In the genomic region with DNA sequence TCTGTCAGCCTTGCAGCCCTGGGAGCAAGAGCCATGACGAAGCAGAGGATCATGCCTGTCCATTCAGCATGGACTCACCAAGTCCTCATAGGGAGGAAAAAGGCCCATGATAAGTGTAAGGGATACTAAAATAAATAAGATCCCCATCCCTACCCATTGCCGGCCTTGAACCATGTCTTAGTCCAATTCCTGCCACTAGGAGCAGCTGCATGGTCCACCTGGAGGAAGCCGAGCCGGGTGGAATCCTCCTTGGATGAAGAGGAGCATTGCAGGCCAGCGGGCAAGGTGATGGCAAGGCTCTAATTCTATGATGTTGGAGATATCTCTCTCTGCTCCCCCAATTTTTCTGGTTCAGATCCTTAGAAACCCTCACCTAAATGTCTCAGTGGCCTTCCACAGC, we compare ENCODE assay signal across 20 cellular contexts. TPM values are rescaled to one million over a fixed set of nuclear protein-coding genes. Genes with fewer than 3 reads are reported as not detected.
"Had no signal": no experiment of that assay in that cellular context is flagged by ENCODE, and none has a peak within 500 bp of the region (broad histone marks: within the 10 kb centered on the region; RNA-seq: fewer than 3 reads in every experiment).

No MANE protein-coding gene starts in this region.

- H3K9me3 ChIP-seq: SJSA1 had no signal

- H3K4me3 Mint-ChIP-seq: activated CD8-positive, alpha-beta T cell treated with anti-CD3 and anti-CD28 coated beads, Interleukin-2, amount 10 ng/mL, durations not matched to agents 7 days and 5 days; activated naive CD8-positive, alpha-beta T cell; brain; central memory CD8-positive, alpha-beta T cell; T-helper 1 cell treated with Interleukin-12 subunit alpha and Interleukin-12 subunit beta and Interleukin-4 antibody, amounts not matched to agents 30 μg/mL and 1 μg/mL, for 36 hours had no signal

- H3K4me1 ChIP-seq: SJSA1 had no signal

- DNase-seq: activated CD4-positive, alpha-beta T cell treated with anti-CD3 and anti-CD28 coated beads for 48 hours; activated CD4-positive, alpha-beta T cell treated with anti-CD3 and anti-CD28 coated beads, Interleukin-2, amount 50 U/mL, for 4 hours; activated CD4-positive, CD25-positive, alpha-beta regulatory T cell treated with anti-CD3 and anti-CD28 coated beads, Interleukin-2, amount 50 U/mL, for 72 hours; activated CD8-positive, alpha-beta memory T cell treated with anti-CD3 and anti-CD28 coated beads, Interleukin-2, amount 50 U/mL, for 48 hours; activated CD8-positive, alpha-beta T cell treated with anti-CD3 and anti-CD28 coated beads, Interleukin-2, amount 10 ng/mL, durations not matched to agents 7 days and 5 days; activated effector memory CD4-positive, alpha-beta T cell treated with Interleukin-2 at 50 U/mL for 16 hours; activated naive CD4-positive, alpha-beta T cell treated with Interleukin-2 at 50 U/mL for 16 hours; activated T-cell treated with anti-CD3 and anti-CD28 coated beads, Interleukin-2, amount 50 U/mL, for 1 hour; amygdala; KG1; NCI-H1048; NCI-H146; NCI-H226; SHP77 had no signal

- ATAC-seq: activated CD8-positive, alpha-beta T cell treated with anti-CD3 and anti-CD28 coated beads, Interleukin-2, amount 10 ng/mL, durations not matched to agents 7 days and 5 days had no signal

- H3K36me3 Mint-ChIP-seq: activated naive CD8-positive, alpha-beta T cell; brain had no signal

- H3K36me3 ChIP-seq: SJSA1 had no signal

- H3K27ac ChIP-seq: SJSA1 had no signal

- H3K9me3 Mint-ChIP-seq: central memory CD8-positive, alpha-beta T cell; T-helper 1 cell treated with Interleukin-12 subunit alpha and Interleukin-12 subunit beta and Interleukin-4 antibody, amounts not matched to agents 30 μg/mL and 1 μg/mL, for 36 hours had no signal

- H3K4me3 ChIP-seq: SJSA1 had no signal

- H3K4me1 Mint-ChIP-seq: brain; central memory CD8-positive, alpha-beta T cell had no signal

- H3K27ac Mint-ChIP-seq: activated CD8-positive, alpha-beta T cell treated with anti-CD3 and anti-CD28 coated beads, Interleukin-2, amount 10 ng/mL, durations not matched to agents 7 days and 5 days; activated naive CD8-positive, alpha-beta T cell; brain; T-helper 1 cell treated with Interleukin-12 subunit alpha and Interleukin-12 subunit beta and Interleukin-4 antibody, amounts not matched to agents 30 μg/mL and 1 μg/mL, for 36 hours had no signal

RNA-seq across cellular contexts. Expression of a gene that starts 38.7 kb away (rescaled TPM):
- total RNA-seq: activated CD8-positive, alpha-beta T cell treated with anti-CD3 and anti-CD28 coated beads, Interleukin-2, amount 10 ng/mL, durations not matched to agents 7 days and 5 days; M059J; SJSA1 had no signal
